Comparison of ENCODE assay signal across 24 cellular contexts in genomic region chr4:180391613-180392012, GRCh38.
"Had no signal": no experiment of that assay in that cellular context is flagged by ENCODE, and none has a peak within 500 bp of the region (broad histone marks: within the 10 kb centered on the region; RNA-seq: fewer than 3 reads in every experiment).

No MANE protein-coding gene starts in this region.

- H3K9me3 Mint-ChIP-seq: activated CD4-positive, alpha-beta memory T cell treated with anti-CD3 and anti-CD28 coated beads for 36 hours; activated CD4-positive, alpha-beta T cell treated with anti-CD3 and anti-CD28 coated beads, Interleukin-2, amount 10 ng/mL, durations not matched to agents 24 days and 14 days; activated T-cell treated with anti-CD3 and anti-CD28 coated beads, Interleukin-2, amount 50 U/mL, for 72 hours; activated T-helper 2 cell treated with anti-CD3 and anti-CD28 coated beads, Interferon-gamma antibody, Interleukin-2, Interleukin-4, amounts not matched to agents 10 μg/mL and 5 μg/mL and 100 μg/mL, durations not matched to agents 14 hours and 24 hours and 36 hours; T-helper 1 cell treated with Interleukin-12 subunit alpha and Interleukin-12 subunit beta and Interleukin-4 antibody, amounts not matched to agents 30 μg/mL and 1 μg/mL, for 36 hours; WTC11 had no signal

- H3K4me1 Mint-ChIP-seq: activated CD4-positive, alpha-beta T cell treated with anti-CD3 and anti-CD28 coated beads, Interleukin-2, amount 10 ng/mL, durations not matched to agents 24 days and 14 days; WTC11 had no signal

- DNase-seq: activated CD4-positive, alpha-beta memory T cell treated with anti-CD3 and anti-CD28 coated beads for 36 hours; activated CD4-positive, alpha-beta T cell treated with anti-CD3 and anti-CD28 coated beads, Interleukin-2, amount 10 ng/mL, durations not matched to agents 24 days and 14 days; activated CD4-positive, CD25-positive, alpha-beta regulatory T cell treated with anti-CD3 and anti-CD28 coated beads, Interleukin-2, amount 50 U/mL, for 72 hours; activated CD8-positive, alpha-beta memory T cell treated with anti-CD3 and anti-CD28 coated beads, Interleukin-2, amount 50 U/mL, for 4 hours; activated gamma-delta T cell treated with Interleukin-2 at 50 U/mL for 16 hours; activated T-cell treated with anti-CD3 and anti-CD28 coated beads, Interleukin-2, amount 50 U/mL, for 72 hours; adrenal gland; anterior cingulate cortex; caudate nucleus; colonic mucosa; dermis blood vessel endothelial cell; NCI-H1048; NCI-H1930; NCI-H2107; NCI-H2171 treated with DMSO at 0.1 percent for 48 hours; NCI-H226; NCI-H526; NCI-H774; PC-3; SHP77 treated with DMSO at 0.1 percent for 48 hours had no signal

- H3K36me3 Mint-ChIP-seq: activated CD4-positive, alpha-beta memory T cell treated with anti-CD3 and anti-CD28 coated beads for 36 hours; activated naive CD8-positive, alpha-beta T cell; WTC11 had no signal

- H3K4me3 Mint-ChIP-seq: activated CD4-positive, alpha-beta memory T cell treated with anti-CD3 and anti-CD28 coated beads for 36 hours; activated CD4-positive, alpha-beta T cell treated with anti-CD3 and anti-CD28 coated beads, Interleukin-2, amount 10 ng/mL, durations not matched to agents 24 days and 14 days; activated naive CD8-positive, alpha-beta T cell; activated T-cell treated with anti-CD3 and anti-CD28 coated beads, Interleukin-2, amount 50 U/mL, for 72 hours; T-helper 1 cell treated with Interleukin-12 subunit alpha and Interleukin-12 subunit beta and Interleukin-4 antibody, amounts not matched to agents 30 μg/mL and 1 μg/mL, for 36 hours; WTC11 had no signal

- ATAC-seq: PC-3, WTC11 had no signal

- H3K27ac Mint-ChIP-seq: activated CD4-positive, alpha-beta memory T cell treated with anti-CD3 and anti-CD28 coated beads for 36 hours; activated CD4-positive, alpha-beta T cell treated with anti-CD3 and anti-CD28 coated beads, Interleukin-2, amount 10 ng/mL, durations not matched to agents 24 days and 14 days; activated naive CD8-positive, alpha-beta T cell; activated T-cell treated with anti-CD3 and anti-CD28 coated beads, Interleukin-2, amount 50 U/mL, for 72 hours; activated T-helper 2 cell treated with anti-CD3 and anti-CD28 coated beads, Interferon-gamma antibody, Interleukin-2, Interleukin-4, amounts not matched to agents 10 μg/mL and 5 μg/mL and 100 μg/mL, durations not matched to agents 14 hours and 24 hours and 36 hours; T-helper 1 cell treated with Interleukin-12 subunit alpha and Interleukin-12 subunit beta and Interleukin-4 antibody, amounts not matched to agents 30 μg/mL and 1 μg/mL, for 36 hours; WTC11 had no signal

- H3K27me3 Mint-ChIP-seq: activated CD4-positive, alpha-beta memory T cell treated with anti-CD3 and anti-CD28 coated beads for 36 hours; activated CD4-positive, alpha-beta T cell treated with anti-CD3 and anti-CD28 coated beads, Interleukin-2, amount 10 ng/mL, durations not matched to agents 24 days and 14 days; activated naive CD8-positive, alpha-beta T cell had no signal
